ENCODE assay signal across 8 cellular contexts in genomic region chr12:66035289-66035961, GRCh38.
A peak's percentile ranks its signal among the peaks of the same experiment; 100 is the strongest.
DNase-seq lines count a peak whose midpoint lies in the region; ATAC-seq, FAIRE-seq and TF ChIP-seq lines count a peak whose summit lies in the region.

No MANE protein-coding gene starts in this region.

- ATAC-seq in A549 (peak in 1 of 2 experiments; percentile 71; a peak in 3 of 6 replicates), Panc1 (peak; percentile 75; the same call in 1 of the 2 replicates), esophagus mucosa (no peak)

- CTCF ChIA-PET in A549 (lab: Yijun Ruan, JAX) (interaction anchor here (0.6 to 1.9 kb wide), 14 partner anchors 10 to 729 kb away, joined by 3 to 6 read pairs (median 4); no protein-coding TSS in a partner anchor), Panc1 (lab: Charles Lee) (no interaction called here)

- in situ Hi-C loops in Panc1 (cut with HindIII; ENCODE audit: low pct_unique_long_range_greater_than_20kb, low sequenced_read_pairs) = no loop called here

- no peak overlapping the region for H3K27ac ChIP-seq in A549
- peak overlapping the region; percentile 0; the same call in 1 of the 2 replicates for H3K27ac ChIP-seq in Panc1 (ENCODE audit: low read length)

- H3K36me3 ChIP-seq in Panc1 (ENCODE audit: control insufficient read depth, insufficient read depth, low read length) (0 out of 2 replicates have a peak, but pooled peaks cover 2% of the 10 kb centered on the region), BE2C (no peaks in the 10 kb centered on the region)

- 28% methylated on average over 4 of the region's 4 CpGs for WGBS in A549 (ENCODE audit: missing lambda C conversion rate)

- TF ChIP-seq POLR2A in A549 (IDR thresholded peaks at IDR 0.05; ENCODE audit: low read length) = no peak

- no peak for TF ChIP-seq EP300 in A549 (IDR thresholded peaks at IDR 0.05)

- BruUV-seq in Panc1 (replicated peaks; lab: Mats Ljungman, UMichigan) = no TSS peak

- FAIRE-seq in A549 (lab: Jason Lieb, UNC) = no peak

- POLR2A ChIA-PET in A549 (lab: Yijun Ruan, JAX) (interaction anchor here (0.8 kb wide), 1 partner anchor 294 kb away, joined by 3 read pairs; no protein-coding TSS in a partner anchor), Panc1 (lab: Charles Lee) (no interaction called here)

- no peak overlapping the region for H3K4me2 ChIP-seq in A549

- H3K4me1 ChIP-seq in A549 (no peaks in the 10 kb centered on the region), Panc1 (ENCODE audit: control insufficient read depth, insufficient read depth, low read length) (no peaks in the 10 kb centered on the region), BE2C (no peaks in the 10 kb centered on the region)

- H3K4me3 ChIP-seq in A549 = no peak overlapping the region
- H3K4me3 ChIP-seq in GM12865 (ENCODE audit: low read depth, low read length) = no peak overlapping the region
- H3K4me3 ChIP-seq in Panc1 (ENCODE audit: low read depth in 2 of 2, low read length in 2 of 2) = no peak overlapping the region
- no peak overlapping the region for H3K4me3 ChIP-seq in fibroblast of pulmonary artery (replicated peaks; ENCODE audit: low read depth, low read length)
- H3K4me3 ChIP-seq in BE2C (ENCODE audit: low read depth, low read length) = no peak overlapping the region

- peak; percentile 55 for TF ChIP-seq CTCF in A549 (IDR thresholded peaks at IDR 0.05)
- TF ChIP-seq CTCF in GM12865 (IDR thresholded peaks at IDR 0.05; ENCODE audit: insufficient read depth, low read depth, low read length, missing control alignments) = no peak
- peak; percentile 66 for TF ChIP-seq CTCF in Panc1 (IDR thresholded peaks at IDR 0.05)
- peak; percentile 48 for TF ChIP-seq CTCF in fibroblast of pulmonary artery (IDR thresholded peaks at IDR 0.05; ENCODE audit: low read length, missing control alignments)
- no peak for TF ChIP-seq CTCF in BE2C (IDR thresholded peaks at IDR 0.05; ENCODE audit: low read depth, low read length)

- TF ChIP-seq RAD21 in A549 (conservative IDR thresholded peaks at IDR 0.05 in 1 of 2, IDR thresholded peaks at IDR 0.05 in 1 of 2) = peak; percentile 72 to 76

- H3K27me3 ChIP-seq in Panc1 (ENCODE audit: control insufficient read depth, insufficient read depth, low read length) (no peaks in the 10 kb centered on the region), BE2C (no peaks in the 10 kb centered on the region)

- DNase-seq in A549 (ENCODE audit: low read depth in 1 of 2, low spot score in 1 of 2) (peak; percentile 21 to 66), GM12865 (ENCODE audit: low read depth) (peak; percentile 50), Panc1 (ENCODE audit: low read depth, low spot score) (no peak), fibroblast of pulmonary artery (ENCODE audit: low read depth) (peak; percentile 73), SK-N-DZ (ENCODE audit: low spot score) (no peak), NCI-H2196 (lab: John Stamatoyannopoulos, UW; ENCODE audit: unreplicated experiment) (no peak), BE2C (no peak)

- intact Hi-C loops in Panc1 (cut with micrococcal nuclease; ENCODE audit: unreplicated experiment) = no loop called here

- H3K9me3 ChIP-seq in A549 = no peaks in the 10 kb centered on the region
- H3K9me3 ChIP-seq in Panc1 (ENCODE audit: control insufficient read depth, insufficient read depth, low read depth, low read length) = no peaks in the 10 kb centered on the region
- no peaks in the 10 kb centered on the region for H3K9me3 ChIP-seq in BE2C

TF ChIP-seq in A549, 52 proteins besides CTCF, POLR2A, EP300 and RAD21:
- no peak for TF ChIP-seq FOSL2 (IDR thresholded peaks at IDR 0.05)
- no peak for TF ChIP-seq FOSL2 (CRISPR knock-in tag; IDR thresholded peaks at IDR 0.05)
- no peak for TF ChIP-seq HMGXB4 (CRISPR knock-in tag; IDR thresholded peaks at IDR 0.05; ENCODE audit: borderline replicate concordance)
- TF ChIP-seq SMC3 (IDR thresholded peaks at IDR 0.05) = peak; percentile 44; the same call in 2 of the 3 replicates
- TF ChIP-seq KDM5A (IDR thresholded peaks at IDR 0.05) = no peak
- TF ChIP-seq POLR2AphosphoS2 (conservative IDR thresholded peaks at IDR 0.05; ENCODE audit: low read length) = no peak

Comparison
In these comparisons a context has a peak if more than half of its experiments do, and no peak if none do; other contexts are left out.
1. DNase-seq: peak in A549 (2 of 2), GM12865 (single experiment) and fibroblast of pulmonary artery (single experiment); none in Panc1 (single experiment), SK-N-DZ (single experiment), NCI-H2196 (single experiment) and BE2C (single experiment).
2. CTCF ChIP-seq: peak in A549 (single experiment), Panc1 (single experiment) and fibroblast of pulmonary artery (single experiment); none in GM12865 (single experiment) and BE2C (single experiment).